13 cellular contexts compared by ENCODE assay signal in genomic region chr11:2655834-2656622, GRCh38. TPM values are rescaled to one million over a fixed set of nuclear protein-coding genes. Genes with fewer than 3 reads are reported as not detected.
DNase-seq lines count a peak whose midpoint lies in the region; ATAC-seq and TF ChIP-seq lines count a peak whose summit lies in the region.
"Had no signal": no experiment of that assay in that cellular context is flagged by ENCODE, and none has a peak within 500 bp of the region (broad histone marks: within the 10 kb centered on the region; RNA-seq: fewer than 3 reads in every experiment).

No MANE protein-coding gene starts in this region.

- H3K4me3 ChIP-seq in fibroblast of villous mesenchyme (ENCODE audit: low read depth, low read length) (no peak overlapping the region), thyroid gland (replicated peaks in 1 of 3) (no peak overlapping the region)
- H3K4me3 ChIP-seq: colonic mucosa, neural progenitor cell, tibial nerve had no signal

- H3K27me3 ChIP-seq in thyroid gland, result no peaks in the 10 kb centered on the region
- H3K27me3 ChIP-seq: colonic mucosa, neural progenitor cell, tibial nerve had no signal

- no peaks in the 10 kb centered on the region for H3K9me3 ChIP-seq in thyroid gland
- H3K9me3 ChIP-seq: colonic mucosa had no signal

- H3K36me3 ChIP-seq in thyroid gland, result no peaks in the 10 kb centered on the region
- H3K36me3 ChIP-seq: colonic mucosa, neural progenitor cell had no signal

- H3K4me3 Mint-ChIP-seq in activated CD8-positive, alpha-beta T cell treated with anti-CD3 and anti-CD28 coated beads for 36 hours, result no peak overlapping the region
- no peak overlapping the region for H3K4me3 Mint-ChIP-seq in activated CD8-positive, alpha-beta T cell treated with anti-CD3 and anti-CD28 coated beads, Interleukin-2, amount 10 ng/mL, durations not matched to agents 7 days and 5 days
- H3K4me3 Mint-ChIP-seq: neural progenitor cell; T-helper 2 cell treated with Interferon-gamma antibody and Interleukin-4, amounts not matched to agents 5 μg/mL and 100 μg/mL, for 36 hours had no signal

- CTCF ChIA-PET in activated CD8-positive, alpha-beta T cell treated with anti-CD3 and anti-CD28 coated beads for 36 hours (lab: Charles Lee), result no interaction called here
- CTCF ChIA-PET in activated CD8-positive, alpha-beta T cell treated with anti-CD3 and anti-CD28 coated beads, Interleukin-2, amount 10 ng/mL, durations not matched to agents 7 days and 5 days (lab: Charles Lee), result no interaction called here

- 49 to 63% methylated on average over 6 of the region's 6 CpGs for WGBS in thyroid gland, 2 donors

- ATAC-seq in activated CD8-positive, alpha-beta T cell treated with anti-CD3 and anti-CD28 coated beads for 36 hours, result no peak
- ATAC-seq in activated CD8-positive, alpha-beta T cell treated with anti-CD3 and anti-CD28 coated beads, Interleukin-2, amount 10 ng/mL, durations not matched to agents 7 days and 5 days, result no peak

- H3K36me3 Mint-ChIP-seq in activated CD8-positive, alpha-beta T cell treated with anti-CD3 and anti-CD28 coated beads for 36 hours (ENCODE audit: low read depth), result peaks cover 17% of the 10 kb centered on the region
- H3K36me3 Mint-ChIP-seq in activated CD8-positive, alpha-beta T cell treated with anti-CD3 and anti-CD28 coated beads, Interleukin-2, amount 10 ng/mL, durations not matched to agents 7 days and 5 days (ENCODE audit: low read depth), result peaks cover 18% of the 10 kb centered on the region

- peaks cover 3% of the 10 kb centered on the region for H3K9me3 Mint-ChIP-seq in activated CD8-positive, alpha-beta T cell treated with anti-CD3 and anti-CD28 coated beads for 36 hours
- H3K9me3 Mint-ChIP-seq in activated CD8-positive, alpha-beta T cell treated with anti-CD3 and anti-CD28 coated beads, Interleukin-2, amount 10 ng/mL, durations not matched to agents 7 days and 5 days (ENCODE audit: insufficient read depth), result peaks cover 9% of the 10 kb centered on the region

- peaks cover 24 to 39% of the 10 kb centered on the region in 2 donors for H3K4me1 ChIP-seq in thyroid gland
- H3K4me1 ChIP-seq: colonic mucosa, neural progenitor cell had no signal

- POLR2A ChIA-PET in activated CD8-positive, alpha-beta T cell treated with anti-CD3 and anti-CD28 coated beads for 36 hours (lab: Charles Lee), result no interaction called here
- POLR2A ChIA-PET in activated CD8-positive, alpha-beta T cell treated with anti-CD3 and anti-CD28 coated beads, Interleukin-2, amount 10 ng/mL, durations not matched to agents 7 days and 5 days (lab: Charles Lee), result no interaction called here

- no peak overlapping the region for H3K27ac ChIP-seq in thyroid gland
- H3K27ac ChIP-seq: colonic mucosa, KMS-11, neural progenitor cell, tibial nerve had no signal

- H3K27ac Mint-ChIP-seq in activated CD8-positive, alpha-beta T cell treated with anti-CD3 and anti-CD28 coated beads for 36 hours, result no peak overlapping the region
- H3K27ac Mint-ChIP-seq in activated CD8-positive, alpha-beta T cell treated with anti-CD3 and anti-CD28 coated beads, Interleukin-2, amount 10 ng/mL, durations not matched to agents 7 days and 5 days, result no peak overlapping the region
- H3K27ac Mint-ChIP-seq: neural progenitor cell; T-helper 2 cell treated with Interferon-gamma antibody and Interleukin-4, amounts not matched to agents 5 μg/mL and 100 μg/mL, for 36 hours had no signal

- no peak for TF ChIP-seq CTCF in activated CD8-positive, alpha-beta T cell treated with anti-CD3 and anti-CD28 coated beads for 36 hours (IDR thresholded peaks at IDR 0.05)
- no peak for TF ChIP-seq CTCF in fibroblast of villous mesenchyme (IDR thresholded peaks at IDR 0.05; ENCODE audit: insufficient read depth, low read depth, low read length)
- TF ChIP-seq CTCF in thyroid gland (IDR thresholded peaks at IDR 0.05), result no peak

- peaks cover 3% of the 10 kb centered on the region for H3K4me1 Mint-ChIP-seq in activated CD8-positive, alpha-beta T cell treated with anti-CD3 and anti-CD28 coated beads for 36 hours (ENCODE audit: low read depth)
- H3K4me1 Mint-ChIP-seq in activated CD8-positive, alpha-beta T cell treated with anti-CD3 and anti-CD28 coated beads, Interleukin-2, amount 10 ng/mL, durations not matched to agents 7 days and 5 days (ENCODE audit: low read depth), result no peaks in the 10 kb centered on the region

- intact Hi-C loops in activated CD8-positive, alpha-beta T cell treated with anti-CD3 and anti-CD28 coated beads for 36 hours (cut with micrococcal nuclease), result loop anchor here (5.0 kb wide), 1 partner anchor 49 kb away; no protein-coding TSS in a partner anchor
- intact Hi-C loops in thyroid gland (cut with DNase I), result no loop called here

- TF ChIP-seq POLR2A in thyroid gland (IDR thresholded peaks at IDR 0.05), result no peak

- no peaks in the 10 kb centered on the region for H3K27me3 Mint-ChIP-seq in activated CD8-positive, alpha-beta T cell treated with anti-CD3 and anti-CD28 coated beads for 36 hours
- no peaks in the 10 kb centered on the region for H3K27me3 Mint-ChIP-seq in activated CD8-positive, alpha-beta T cell treated with anti-CD3 and anti-CD28 coated beads, Interleukin-2, amount 10 ng/mL, durations not matched to agents 7 days and 5 days (ENCODE audit: low read depth)

- peak; percentile 15 for DNase-seq in activated CD8-positive, alpha-beta T cell treated with anti-CD3 and anti-CD28 coated beads for 36 hours
- DNase-seq in activated CD8-positive, alpha-beta T cell treated with anti-CD3 and anti-CD28 coated beads, Interleukin-2, amount 10 ng/mL, durations not matched to agents 7 days and 5 days, result no peak
- DNase-seq in RPMI7951 (ENCODE audit: low read depth), result peak; percentile 67
- DNase-seq in fibroblast of villous mesenchyme (ENCODE audit: low read depth), result peak; percentile 27
- DNase-seq in thyroid gland, result peak; percentile 58 to 63
- DNase-seq in effector CD8-positive, alpha-beta T cell (lab: John Stamatoyannopoulos, UW), result no peak
- no peak for DNase-seq in superior temporal gyrus (ENCODE audit: extremely low spot score)
- DNase-seq in C1 segment of cervical spinal cord (lab: John Stamatoyannopoulos, UW), result no peak
- DNase-seq: colonic mucosa had no signal

RNA-seq across cellular contexts. Expression of gene KCNQ1OT1, which starts 43.8 kb away (rescaled TPM):
- total RNA-seq in activated CD8-positive, alpha-beta T cell treated with anti-CD3 and anti-CD28 coated beads for 36 hours, result under 1 TPM; 0.22 to 0.23 TPM
- under 1 TPM; 0.24 to 0.26 TPM for total RNA-seq in activated CD8-positive, alpha-beta T cell treated with anti-CD3 and anti-CD28 coated beads, Interleukin-2, amount 10 ng/mL, durations not matched to agents 7 days and 5 days
- 0.29 and 0.36 TPM in 2 replicates for total RNA-seq in RPMI7951 (2014; rRNA removed; shearing (Covaris generic))
- total RNA-seq in fibroblast of villous mesenchyme, result 6.0 and 6.1 TPM in 2 replicates
- total RNA-seq in thyroid gland, result 1 to 10 TPM; 2.0 to 4.1 (median 3.2) TPM

Comparison
In these comparisons a context has a peak if more than half of its experiments do, and no peak if none do; other contexts are left out.
1. DNase-seq: peak in activated CD8-positive, alpha-beta T cell treated with anti-CD3 and anti-CD28 coated beads for 36 hours (single experiment), RPMI7951 (single experiment), fibroblast of villous mesenchyme (single experiment) and thyroid gland (2 of 2); none in activated CD8-positive, alpha-beta T cell treated with anti-CD3 and anti-CD28 coated beads, Interleukin-2, amount 10 ng/mL, durations not matched to agents 7 days and 5 days (single experiment), effector CD8-positive, alpha-beta T cell (single experiment), superior temporal gyrus (single experiment) and C1 segment of cervical spinal cord (0 of 14).